ENCODE assay signal across 9 cellular contexts in genomic region chr22:37416806-37417205, GRCh38. TPM values are rescaled to one million over a fixed set of nuclear protein-coding genes. Genes with fewer than 3 reads are reported as not detected.
DNase-seq lines count a peak whose midpoint lies in the region; ATAC-seq and TF ChIP-seq lines count a peak whose summit lies in the region.
"Had no signal": no experiment of that assay in that cellular context is flagged by ENCODE, and none has a peak within 500 bp of the region (broad histone marks: within the 10 kb centered on the region; RNA-seq: fewer than 3 reads in every experiment).

No MANE protein-coding gene starts in this region.

- DNase-seq in Ammon's horn (ENCODE audit: low spot score): peak; percentile 86
- peak; percentile 41 for DNase-seq in DMS79 (lab: John Stamatoyannopoulos, UW)
- peak; percentile 55 for DNase-seq in activated CD4-positive, alpha-beta memory T cell treated with anti-CD3 and anti-CD28 coated beads for 36 hours
- peak; percentile 29 to 46 for DNase-seq in hippocampal formation (lab: John Stamatoyannopoulos, UW)
- no peak for DNase-seq in glomerular visceral epithelial cell (ENCODE audit: extremely low spot score)
- no peak for DNase-seq in coronary artery (ENCODE audit: low spot score)
- DNase-seq: NCI-H2081 treated with DMSO at 0.1 percent for 48 hours had no signal

- H3K9me3 Mint-ChIP-seq in activated CD4-positive, alpha-beta memory T cell treated with anti-CD3 and anti-CD28 coated beads for 36 hours: no peaks in the 10 kb centered on the region

- no peak overlapping the region for H3K27ac ChIP-seq in coronary artery

- H3K4me3 Mint-ChIP-seq in activated CD4-positive, alpha-beta memory T cell treated with anti-CD3 and anti-CD28 coated beads for 36 hours: no peak overlapping the region

- no peak for ATAC-seq in GM21367 (IDR thresholded peaks at IDR 0.05; ENCODE audit: unreplicated experiment)
- no peak for ATAC-seq in HG02970 (IDR thresholded peaks at IDR 0.05; ENCODE audit: low FRiP score, unreplicated experiment)

- H3K4me3 ChIP-seq in coronary artery: no peak overlapping the region

- TF ChIP-seq CTCF in coronary artery (IDR thresholded peaks at IDR 0.05): no peak

- no peaks in the 10 kb centered on the region for H3K36me3 Mint-ChIP-seq in activated CD4-positive, alpha-beta memory T cell treated with anti-CD3 and anti-CD28 coated beads for 36 hours

- POLR2A ChIA-PET in activated CD4-positive, alpha-beta memory T cell treated with anti-CD3 and anti-CD28 coated beads for 36 hours (lab: Charles Lee): interaction anchor here (0.8 kb wide), 1 partner anchor 15 kb away, joined by 3 read pairs; no protein-coding TSS in a partner anchor

- H3K27me3 Mint-ChIP-seq in activated CD4-positive, alpha-beta memory T cell treated with anti-CD3 and anti-CD28 coated beads for 36 hours: peaks cover 57% of the 10 kb centered on the region

- intact Hi-C loops in activated CD4-positive, alpha-beta memory T cell treated with anti-CD3 and anti-CD28 coated beads for 36 hours (cut with micrococcal nuclease): no loop called here

- CTCF ChIA-PET in activated CD4-positive, alpha-beta memory T cell treated with anti-CD3 and anti-CD28 coated beads for 36 hours (lab: Charles Lee): interaction anchor here (1.5 kb wide), 1 partner anchor 12 kb away, joined by 4 read pairs; no protein-coding TSS in a partner anchor

- H3K4me1 Mint-ChIP-seq in activated CD4-positive, alpha-beta memory T cell treated with anti-CD3 and anti-CD28 coated beads for 36 hours (ENCODE audit: low read depth): peaks cover 28% of the 10 kb centered on the region

- no peak overlapping the region for H3K27ac Mint-ChIP-seq in activated CD4-positive, alpha-beta memory T cell treated with anti-CD3 and anti-CD28 coated beads for 36 hours

RNA-seq across cellular contexts. Expression of gene ELFN2, which starts 10.5 kb away (rescaled TPM):
- under 1 TPM; 0.39 to 0.57 TPM for total RNA-seq in activated CD4-positive, alpha-beta memory T cell treated with anti-CD3 and anti-CD28 coated beads for 36 hours

Comparison
In these comparisons a context has a peak if more than half of its experiments do, and no peak if none do; other contexts are left out.
1. DNase-seq: peak in Ammon's horn (single experiment), DMS79 (single experiment), activated CD4-positive, alpha-beta memory T cell treated with anti-CD3 and anti-CD28 coated beads for 36 hours (single experiment) and hippocampal formation (2 of 2); none in glomerular visceral epithelial cell (single experiment) and coronary artery (single experiment).